3 cellular contexts compared by ENCODE assay signal in genomic region chr10:47723362-47723761, GRCh38. TPM values are rescaled to one million over a fixed set of nuclear protein-coding genes. Genes with fewer than 3 reads are reported as not detected.
"Had no signal": no experiment of that assay in that cellular context is flagged by ENCODE, and none has a peak within 500 bp of the region (broad histone marks: within the 10 kb centered on the region; RNA-seq: fewer than 3 reads in every experiment).

No MANE protein-coding gene starts in this region.

RNA-seq across cellular contexts. Expression of gene SYT15B, which starts 40.0 kb away (rescaled TPM):
- total RNA-seq: activated T-cell treated with anti-CD3 and anti-CD28 coated beads, Interleukin-2, amount 50 U/mL, for 72 hours; bronchial epithelial cell; cardiac muscle cell had no signal
